Comparison of ENCODE assay signal across 25 cellular contexts in genomic region chr9:122372856-122373845, GRCh38. TPM values are rescaled to one million over a fixed set of nuclear protein-coding genes. Genes with fewer than 3 reads are reported as not detected.
DNase-seq lines count a peak whose midpoint lies in the region; ATAC-seq and TF ChIP-seq lines count a peak whose summit lies in the region.
"Had no signal": no experiment of that assay in that cellular context is flagged by ENCODE, and none has a peak within 500 bp of the region (broad histone marks: within the 10 kb centered on the region; RNA-seq: fewer than 3 reads in every experiment).

No MANE protein-coding gene starts in this region.

- H3K4me1 ChIP-seq in esophagus muscularis mucosa (peaks cover 37 to 84% (median 83%) of the 10 kb centered on the region in 4 donors), neural progenitor cell (peaks cover 24% of the 10 kb centered on the region), transverse colon (peaks cover 19 to 63% (median 39%) of the 10 kb centered on the region in 4 donors)

- TF ChIP-seq POLR2A in esophagus muscularis mucosa (IDR thresholded peaks at IDR 0.05; ENCODE audit: low read depth): no peak
- TF ChIP-seq POLR2A in transverse colon (IDR thresholded peaks at IDR 0.05): no peak

- WGBS in esophagus muscularis mucosa: 73% methylated on average over 18 of the region's 19 CpGs
- WGBS in transverse colon (ENCODE audit: low coverage in 1 of 2), 2 donors: 77 to 80% methylated on average over 8 to 16 of the region's 19 CpGs

- TF ChIP-seq CTCF in esophagus muscularis mucosa (IDR thresholded peaks at IDR 0.05): no peak
- TF ChIP-seq CTCF in neural progenitor cell (IDR thresholded peaks at IDR 0.05): no peak
- no peak for TF ChIP-seq CTCF in transverse colon (IDR thresholded peaks at IDR 0.05)

- intact Hi-C loops in esophagus muscularis mucosa (cut with DNase I) (no loop called here), transverse colon (cut with DNase I; ENCODE audit: low total_unique reads) (no loop called here)

- peaks cover 36% of the 10 kb centered on the region for H3K4me1 Mint-ChIP-seq in neural progenitor cell

- ATAC-seq in GM19463 (IDR thresholded peaks at IDR 0.05; ENCODE audit: unreplicated experiment): no peak
- ATAC-seq: activated naive CD4-positive, alpha-beta T cell treated with anti-CD3 and anti-CD28 coated beads, Interleukin-2, amount 50 U/mL, for 72 hours; activated T-helper 17 cell treated with anti-CD3 and anti-CD28 coated beads, Interleukin-2, amount 50 U/mL, for 72 hours; gastrocnemius medialis; left lobe of liver; naive thymus-derived CD4-positive, alpha-beta T cell; upper lobe of right lung had no signal

- no peak overlapping the region for H2AFZ ChIP-seq in neural progenitor cell (replicated peaks)

- H3K27me3 ChIP-seq in esophagus muscularis mucosa: no peaks in the 10 kb centered on the region
- peaks cover 53% of the 10 kb centered on the region for H3K27me3 ChIP-seq in neural progenitor cell
- H3K27me3 ChIP-seq in transverse colon: peaks cover 12% of the 10 kb centered on the region

- H3K9me3 Mint-ChIP-seq in neural progenitor cell: peaks cover 7% of the 10 kb centered on the region
- H3K9me3 Mint-ChIP-seq: activated T-helper 17 cell treated with anti-CD3 and anti-CD28 coated beads, Interleukin-2, amount 50 U/mL, for 72 hours; CD4-positive, alpha-beta T cell had no signal

- no peaks in the 10 kb centered on the region for H3K9me3 ChIP-seq in esophagus muscularis mucosa
- H3K9me3 ChIP-seq in neural progenitor cell (ENCODE audit: low read depth): no peaks in the 10 kb centered on the region
- H3K9me3 ChIP-seq in transverse colon: no peaks in the 10 kb centered on the region
- H3K9me3 ChIP-seq: gastrocnemius medialis, upper lobe of right lung had no signal

- peak overlapping the region; percentile 22 for H3K27ac Mint-ChIP-seq in neural progenitor cell
- H3K27ac Mint-ChIP-seq: activated T-helper 17 cell treated with anti-CD3 and anti-CD28 coated beads, Interleukin-2, amount 50 U/mL, for 72 hours; CD4-positive, alpha-beta T cell; naive thymus-derived CD4-positive, alpha-beta T cell had no signal

- peak; percentile 23 for DNase-seq in NCI-H2196 treated with DMSO at 0.1 percent for 48 hours (lab: John Stamatoyannopoulos, UW; ENCODE audit: unreplicated experiment)
- DNase-seq in esophagus muscularis mucosa (ENCODE audit: extremely low spot score): no peak
- DNase-seq in neural progenitor cell (ENCODE audit: low spot score): no peak
- DNase-seq in transverse colon: no peak
- no peak for DNase-seq in NCI-H526 (lab: John Stamatoyannopoulos, UW)
- no peak for DNase-seq in activated T-cell treated with anti-CD3 and anti-CD28 coated beads, Interleukin-2, amount 50 U/mL, for 48 hours
- DNase-seq: activated CD4-positive, alpha-beta T cell treated with anti-CD3 and anti-CD28 coated beads for 48 hours; aorta; CD4-positive, alpha-beta T cell; cortex of kidney; DMS153; gastrocnemius medialis; hypothalamus; naive thymus-derived CD4-positive, alpha-beta T cell; NCI-H510A treated with DMSO at 0.1 percent for 48 hours; stimulated activated CD4-positive, alpha-beta T cell treated with anti-CD3 and anti-CD28 coated beads, Interleukin-2, amount 100 ng/mL, for 48 hours; substantia nigra; SW 1271; T-helper 9 cell; upper lobe of right lung had no signal

- no peak overlapping the region for H3K4me3 Mint-ChIP-seq in neural progenitor cell
- H3K4me3 Mint-ChIP-seq: activated T-helper 17 cell treated with anti-CD3 and anti-CD28 coated beads, Interleukin-2, amount 50 U/mL, for 72 hours; CD4-positive, alpha-beta T cell had no signal

- in situ Hi-C loops in transverse colon (cut with MboI; ENCODE audit: low pct_ligation_motif_present in 1 of 4, low pct_unique_long_range_greater_than_20kb in 1 of 4, low sequenced_read_pairs in 3 of 4): no loop called here

- peaks cover 0 to 2% (median under 1%) of the 10 kb centered on the region in 4 donors for H3K36me3 ChIP-seq in esophagus muscularis mucosa
- no peaks in the 10 kb centered on the region for H3K36me3 ChIP-seq in neural progenitor cell
- H3K36me3 ChIP-seq in transverse colon: no peaks in the 10 kb centered on the region
- H3K36me3 ChIP-seq: gastrocnemius medialis, upper lobe of right lung had no signal

- peak overlapping the region; percentile 4 to 67 (median 66) for H3K4me3 ChIP-seq in esophagus muscularis mucosa
- no peak overlapping the region for H3K4me3 ChIP-seq in neural progenitor cell
- peak overlapping the region in 1 of 4 donors; percentile 7 for H3K4me3 ChIP-seq in transverse colon
- H3K4me3 ChIP-seq: gastrocnemius medialis, upper lobe of right lung had no signal

- no peak overlapping the region for H3K4me2 ChIP-seq in neural progenitor cell

- H3K27ac ChIP-seq in esophagus muscularis mucosa (replicated peaks in 1 of 4) (peak overlapping the region; percentile 85 to 90 (median 86)), neural progenitor cell (no peak overlapping the region), transverse colon (peak overlapping the region; percentile 68 to 87 (median 78))
- H3K27ac ChIP-seq: gastrocnemius medialis, upper lobe of right lung, VCaP had no signal

- no peak overlapping the region for H3K9ac ChIP-seq in neural progenitor cell

- TF ChIP-seq EP300 in esophagus muscularis mucosa (IDR thresholded peaks at IDR 0.05) (no peak), transverse colon (IDR thresholded peaks at IDR 0.05; ENCODE audit: low read depth) (no peak)

- H3F3A ChIP-seq in neural progenitor cell (ENCODE audit: low read depth): peaks cover 6% of the 10 kb centered on the region

- no peaks in the 10 kb centered on the region for H3K36me3 Mint-ChIP-seq in neural progenitor cell
- H3K36me3 Mint-ChIP-seq: activated naive CD4-positive, alpha-beta T cell treated with anti-CD3 and anti-CD28 coated beads, Interleukin-2, amount 50 U/mL, for 72 hours had no signal

- H4K20me1 ChIP-seq in neural progenitor cell (ENCODE audit: low read depth): no peaks in the 10 kb centered on the region

- peaks cover 25% of the 10 kb centered on the region for H3K27me3 Mint-ChIP-seq in neural progenitor cell (ENCODE audit: insufficient read depth, low read depth)

- no peaks in the 10 kb centered on the region for H3K79me2 ChIP-seq in neural progenitor cell (ENCODE audit: low read depth)

RNA-seq across cellular contexts. Expression of gene PTGS1, which starts 2.3 kb away (rescaled TPM):
- total RNA-seq in esophagus muscularis mucosa: 100 to 1,000 TPM in 1 of 4 donors, 10 to 100 TPM in 3; 72.2 to 119 (median 84.1) TPM
- total RNA-seq in neural progenitor cell (ENCODE audit: low replicate concordance): 1.8 and 2.2 TPM in 2 replicates
- 10 to 100 TPM; 14.2 to 27.9 (median 20.2) TPM for total RNA-seq in transverse colon
